Comparison of ENCODE assay signal across 1 cellular context in the genomic region with DNA sequence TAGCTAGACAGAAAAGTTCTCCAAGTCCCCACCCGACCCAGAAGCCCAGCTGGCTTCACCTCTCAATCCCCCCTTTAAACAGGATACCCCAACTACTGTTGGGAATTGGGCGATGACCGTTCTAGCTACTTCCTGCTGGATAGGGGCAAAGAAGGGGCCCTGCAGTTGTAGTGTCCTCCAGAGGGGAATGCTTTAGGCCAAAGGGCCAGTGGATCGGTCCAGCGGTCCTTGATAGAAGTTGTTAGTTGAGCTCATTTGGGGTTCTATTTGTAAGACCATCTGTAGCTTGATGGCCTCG.
A peak's percentile ranks its signal among the peaks of the same experiment; 100 is the strongest.
TF ChIP-seq lines count a peak whose summit lies in the region.

No MANE protein-coding gene starts in this region.

TF ChIP-seq in HepG2, 621 proteins besides CTCF, POLR2A, EP300 and RAD21:
- TF ChIP-seq, protein P1, sequence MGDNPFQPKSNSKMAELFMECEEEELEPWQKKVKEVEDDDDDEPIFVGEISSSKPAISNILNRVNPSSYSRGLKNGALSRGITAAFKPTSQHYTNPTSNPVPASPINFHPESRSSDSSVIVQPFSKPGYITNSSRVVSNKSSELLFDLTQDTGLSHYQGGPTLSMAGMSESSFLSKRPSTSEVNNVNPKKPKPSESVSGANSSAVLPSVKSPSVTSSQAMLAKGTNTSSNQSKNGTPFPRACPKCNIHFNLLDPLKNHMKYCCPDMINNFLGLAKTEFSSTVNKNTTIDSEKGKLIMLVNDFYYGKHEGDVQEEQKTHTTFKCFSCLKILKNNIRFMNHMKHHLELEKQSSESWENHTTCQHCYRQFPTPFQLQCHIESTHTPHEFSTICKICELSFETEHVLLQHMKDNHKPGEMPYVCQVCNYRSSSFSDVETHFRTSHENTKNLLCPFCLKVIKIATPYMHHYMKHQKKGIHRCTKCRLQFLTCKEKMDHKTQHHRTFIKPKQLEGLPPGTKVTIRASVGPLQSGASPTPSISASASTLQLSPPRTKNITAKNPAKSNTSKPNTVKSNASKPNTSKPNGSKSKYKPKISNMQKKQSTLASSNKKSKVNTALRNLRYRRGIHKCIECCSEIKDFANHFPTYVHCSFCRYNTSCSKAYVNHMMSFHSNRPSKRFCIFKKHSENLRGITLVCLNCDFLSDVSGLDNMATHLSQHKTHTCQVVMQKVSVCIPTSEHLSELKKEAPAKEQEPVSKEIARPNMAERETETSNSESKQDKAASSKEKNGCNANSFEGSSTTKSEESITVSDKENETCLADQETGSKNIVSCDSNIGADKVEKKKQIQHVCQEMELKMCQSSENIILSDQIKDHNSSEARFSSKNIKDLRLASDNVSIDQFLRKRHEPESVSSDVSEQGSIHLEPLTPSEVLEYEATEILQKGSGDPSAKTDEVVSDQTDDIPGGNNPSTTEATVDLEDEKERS (CRISPR knock-in tag; IDR thresholded peaks at IDR 0.05), result peak; percentile 63; the same call in 1 of the 2 replicates
- TF ChIP-seq CBX1 (IDR thresholded peaks at IDR 0.05; ENCODE audit: low read depth), result peak; percentile 39
